ENCODE assay signal across 8 cellular contexts in the genomic region with DNA sequence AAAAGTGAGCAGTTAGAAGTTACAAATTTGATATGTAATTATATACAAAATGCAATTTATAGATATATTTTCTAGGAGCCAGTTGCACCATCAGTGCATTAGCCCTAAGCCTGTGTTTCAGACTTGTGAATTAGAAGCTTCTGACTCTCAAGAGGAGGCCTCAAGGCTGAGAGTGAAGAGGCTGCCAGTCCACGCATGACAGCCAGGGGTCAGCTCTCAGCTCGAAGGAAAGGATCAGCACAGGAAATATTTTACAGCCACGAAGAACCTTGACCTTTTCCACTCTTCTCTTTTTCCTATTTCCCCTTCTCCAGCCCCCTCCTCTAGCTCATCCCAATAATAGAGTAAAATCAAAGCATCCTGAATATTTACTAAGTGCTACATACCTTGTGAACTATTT.
DNase-seq lines count a peak whose midpoint lies in the region; ATAC-seq, FAIRE-seq and TF ChIP-seq lines count a peak whose summit lies in the region.
"Had no signal": no experiment of that assay in that cellular context is flagged by ENCODE, and none has a peak within 500 bp of the region (broad histone marks: within the 10 kb centered on the region; RNA-seq: fewer than 3 reads in every experiment).

No MANE protein-coding gene starts in this region.

- no peak for ATAC-seq in PC-3

- no peak overlapping the region for H2AFZ ChIP-seq in PC-3 (ENCODE audit: low read length)

- H3K9ac ChIP-seq in PC-3 (ENCODE audit: low read length), result no peak overlapping the region

- H3F3A ChIP-seq in PC-3 (ENCODE audit: low read length, unreplicated experiment), result no peaks in the 10 kb centered on the region

- H3K27ac ChIP-seq in PC-3 (ENCODE audit: low read length), result no peak overlapping the region
- H3K27ac ChIP-seq in small intestine (ENCODE audit: low read depth in 1 of 2, low read length in 1 of 2), result no peak overlapping the region

- H3K36me3 ChIP-seq in PC-3 (ENCODE audit: low read depth, low read length) (no peaks in the 10 kb centered on the region), small intestine (ENCODE audit: control insufficient read depth in 2 of 2, insufficient read depth in 2 of 2, low read length in 2 of 2) (no peaks in the 10 kb centered on the region)

- no peaks in the 10 kb centered on the region for H3K9me3 ChIP-seq in PC-3 (ENCODE audit: low read length)
- H3K9me3 ChIP-seq in small intestine (ENCODE audit: control insufficient read depth, low read depth), result no peaks in the 10 kb centered on the region

- 18 to 24% (median 23%) methylated on average over 3 of the region's 3 CpGs for WGBS in small intestine, 3 donors

- no peak for FAIRE-seq in small intestine (lab: Jason Lieb, UNC)

- H3K4me2 ChIP-seq in PC-3 (ENCODE audit: low read length), result no peak overlapping the region

- H3K9me2 ChIP-seq in PC-3 (replicated peaks; ENCODE audit: low read length), result no peaks in the 10 kb centered on the region

- BruUV-seq in PC-3 (replicated peaks; lab: Mats Ljungman, UMichigan), result no TSS peak

- no peaks in the 10 kb centered on the region for H3K27me3 ChIP-seq in PC-3 (ENCODE audit: low read length)
- H3K27me3 ChIP-seq in small intestine (ENCODE audit: control insufficient read depth in 2 of 2, insufficient read depth in 2 of 2, low read length in 2 of 2), result no peaks in the 10 kb centered on the region

- H3K4me1 ChIP-seq in PC-3 (ENCODE audit: insufficient read depth, low read length) (no peaks in the 10 kb centered on the region), small intestine (ENCODE audit: control insufficient read depth in 2 of 2, insufficient read depth in 1 of 2, low read depth in 1 of 2, low read length in 1 of 2) (no peaks in the 10 kb centered on the region)

- CTCF ChIA-PET in PC-3 (lab: Charles Lee), result no interaction called here

- TF ChIP-seq CTCF in PC-3 (conservative IDR thresholded peaks at IDR 0.05; ENCODE audit: low read depth, low read length), result peak; percentile 43

- POLR2A ChIA-PET in PC-3 (lab: Charles Lee; ENCODE audit: unreplicated experiment), result no interaction called here

- DNase-seq in HCEC 1CT (peak; percentile 34), PC-3 (peak; percentile 13), fibroblast of the conjunctiva (ENCODE audit: low read depth) (peak; percentile 22), small intestine (peak; percentile 0), SHP77 treated with DMSO at 0.1 percent for 48 hours (lab: John Stamatoyannopoulos, UW) (no peak), NCI-H2227 treated with DMSO at 0.1 percent for 48 hours (lab: John Stamatoyannopoulos, UW) (no peak)
- no peak for DNase-seq in stimulated activated CD8-positive, alpha-beta memory T cell treated with anti-CD3 and anti-CD28 coated beads, Interleukin-4, amount 100 ng/mL, for 48 hours
- DNase-seq: activated CD8-positive, alpha-beta memory T cell treated with anti-CD3 and anti-CD28 coated beads, Interleukin-2, amount 50 U/mL, for 4 hours had no signal

- no peak overlapping the region for H3K4me3 ChIP-seq in PC-3 (ENCODE audit: low read length)
- H3K4me3 ChIP-seq in small intestine (ENCODE audit: low read depth in 1 of 2, low read length in 2 of 2), result no peak overlapping the region

- intact Hi-C loops in PC-3 (cut with micrococcal nuclease), result no loop called here

- H3K79me2 ChIP-seq in PC-3 (ENCODE audit: low read length), result no peaks in the 10 kb centered on the region

- H4K20me1 ChIP-seq in PC-3 (ENCODE audit: low read length), result no peaks in the 10 kb centered on the region

Comparison
In these comparisons a context has a peak if more than half of its experiments do, and no peak if none do; other contexts are left out.
1. DNase-seq: peak in HCEC 1CT (single experiment), PC-3 (single experiment), fibroblast of the conjunctiva (single experiment) and small intestine (single experiment); none in SHP77 treated with DMSO at 0.1 percent for 48 hours (single experiment), NCI-H2227 treated with DMSO at 0.1 percent for 48 hours (single experiment) and stimulated activated CD8-positive, alpha-beta memory T cell treated with anti-CD3 and anti-CD28 coated beads, Interleukin-4, amount 100 ng/mL, for 48 hours (single experiment).